In the genomic region with DNA sequence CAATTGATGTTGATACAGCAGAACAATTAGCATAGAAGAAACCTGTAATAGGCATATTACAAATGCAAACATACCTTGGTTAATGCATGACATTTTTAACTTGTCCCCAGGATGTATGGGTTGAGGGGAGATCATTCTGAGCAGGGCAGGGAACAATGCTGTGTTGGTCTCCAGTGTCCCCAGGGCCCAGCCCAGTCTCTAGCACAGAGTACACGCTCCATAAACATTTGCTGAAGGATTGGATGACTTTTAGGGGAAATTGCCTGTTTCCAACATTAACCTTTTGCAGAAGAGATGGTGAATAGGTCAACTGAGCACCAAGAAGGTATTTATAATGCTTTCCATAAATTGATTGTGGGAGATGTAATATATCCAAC, we compare ENCODE assay signal across 2 cellular contexts.
TF ChIP-seq lines count a peak whose summit lies in the region.

No MANE protein-coding gene starts in this region.

TF ChIP-seq in A549, 52 proteins besides CTCF, POLR2A, EP300 and RAD21:
- TF ChIP-seq PHF8 (IDR thresholded peaks at IDR 0.05; ENCODE audit: borderline replicate concordance, low read depth) (no peak), JUN (IDR thresholded peaks at IDR 0.05) (no peak), MYC (IDR thresholded peaks at IDR 0.05; ENCODE audit: borderline replicate concordance, low read length) (no peak), EHMT2 (IDR thresholded peaks at IDR 0.05; ENCODE audit: low read depth) (no peak), ESRRA (IDR thresholded peaks at IDR 0.05; ENCODE audit: borderline replicate concordance, low read length) (no peak), NR3C1 (IDR thresholded peaks at IDR 0.05) (no peak), EHF (CRISPR knock-in tag; IDR thresholded peaks at IDR 0.05) (no peak), ZFP36 (IDR thresholded peaks at IDR 0.05; ENCODE audit: borderline replicate concordance, partially characterized antibody) (no peak), BHLHE40 (IDR thresholded peaks at IDR 0.05; ENCODE audit: low read depth, low read length) (no peak)
- TF ChIP-seq, protein P1, sequence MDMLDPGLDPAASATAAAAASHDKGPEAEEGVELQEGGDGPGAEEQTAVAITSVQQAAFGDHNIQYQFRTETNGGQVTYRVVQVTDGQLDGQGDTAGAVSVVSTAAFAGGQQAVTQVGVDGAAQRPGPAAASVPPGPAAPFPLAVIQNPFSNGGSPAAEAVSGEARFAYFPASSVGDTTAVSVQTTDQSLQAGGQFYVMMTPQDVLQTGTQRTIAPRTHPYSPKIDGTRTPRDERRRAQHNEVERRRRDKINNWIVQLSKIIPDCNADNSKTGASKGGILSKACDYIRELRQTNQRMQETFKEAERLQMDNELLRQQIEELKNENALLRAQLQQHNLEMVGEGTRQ (IDR thresholded peaks at IDR 0.05), result no peak

TF ChIP-seq in K562, 482 proteins besides CTCF, POLR2A, EP300 and RAD21:
- TF ChIP-seq RB1 (IDR thresholded peaks at IDR 0.05; ENCODE audit: low read depth) (no peak), NONO (IDR thresholded peaks at IDR 0.05; ENCODE audit: low read depth in 2 of 2, low read length in 1 of 2) (no peak), PKNOX1 (IDR thresholded peaks at IDR 0.05) (no peak), ZNF316 (IDR thresholded peaks at IDR 0.05) (no peak), SP2 (IDR thresholded peaks at IDR 0.05; ENCODE audit: extremely low read depth, low read depth, low read length, poor library complexity, severe bottlenecking) (no peak), ILK (tag; IDR thresholded peaks at IDR 0.05; ENCODE audit: borderline replicate concordance, low read depth) (no peak), GABPA (tag; conservative IDR thresholded peaks at IDR 0.05; ENCODE audit: low read depth) (no peak), MXI1 (IDR thresholded peaks at IDR 0.05; ENCODE audit: low read depth, low read length) (no peak), SMAD2 (IDR thresholded peaks at IDR 0.05; ENCODE audit: low read depth, low read length) (no peak), BRF1 (IDR thresholded peaks at IDR 0.05; ENCODE audit: borderline replicate concordance, extremely low read depth, insufficient read length) (no peak), ZNF785 (CRISPR knock-in tag; IDR thresholded peaks at IDR 0.05) (no peak), NFIC (IDR thresholded peaks at IDR 0.05) (no peak), UBTF (IDR thresholded peaks at IDR 0.05; ENCODE audit: borderline replicate concordance in 1 of 2, low read depth in 2 of 2, low read length in 2 of 2) (no peak)
- TF ChIP-seq, protein P2, sequence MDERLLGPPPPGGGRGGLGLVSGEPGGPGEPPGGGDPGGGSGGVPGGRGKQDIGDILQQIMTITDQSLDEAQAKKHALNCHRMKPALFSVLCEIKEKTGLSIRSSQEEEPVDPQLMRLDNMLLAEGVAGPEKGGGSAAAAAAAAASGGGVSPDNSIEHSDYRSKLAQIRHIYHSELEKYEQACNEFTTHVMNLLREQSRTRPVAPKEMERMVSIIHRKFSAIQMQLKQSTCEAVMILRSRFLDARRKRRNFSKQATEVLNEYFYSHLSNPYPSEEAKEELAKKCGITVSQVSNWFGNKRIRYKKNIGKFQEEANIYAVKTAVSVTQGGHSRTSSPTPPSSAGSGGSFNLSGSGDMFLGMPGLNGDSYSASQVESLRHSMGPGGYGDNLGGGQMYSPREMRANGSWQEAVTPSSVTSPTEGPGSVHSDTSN (CRISPR knock-in tag; IDR thresholded peaks at IDR 0.05; ENCODE audit: low read depth), result no peak
- TF ChIP-seq, protein P2 (tag; conservative IDR thresholded peaks at IDR 0.05; ENCODE audit: low read depth), result no peak
